In genomic region chr13:22061806-22062391, GRCh38 we compare ENCODE assay signal across 8 cellular contexts.
DNase-seq lines count a peak whose midpoint lies in the region; ATAC-seq, FAIRE-seq and TF ChIP-seq lines count a peak whose summit lies in the region.

No MANE protein-coding gene starts in this region.

- no peaks in the 10 kb centered on the region for H3K4me1 ChIP-seq in right lobe of liver
- no peaks in the 10 kb centered on the region for H3K4me1 ChIP-seq in HepG2 (ENCODE audit: insufficient read depth, low read length)
- no peaks in the 10 kb centered on the region for H3K4me1 ChIP-seq in PC-9 (replicated peaks; ENCODE audit: insufficient read depth)
- H3K4me1 ChIP-seq in A673 (ENCODE audit: insufficient read depth, low read length, poor library complexity, severe bottlenecking), result no peaks in the 10 kb centered on the region
- H3K4me1 ChIP-seq in body of pancreas, result no peaks in the 10 kb centered on the region

- no peak for DNase-seq in right lobe of liver
- no peak for DNase-seq in HepG2 (ENCODE audit: low spot score)
- DNase-seq in activated CD4-positive, alpha-beta memory T cell treated with anti-CD3 and anti-CD28 coated beads for 36 hours, result peak; percentile 17
- no peak for DNase-seq in PC-9
- no peak for DNase-seq in A673 (ENCODE audit: low spot score)
- no peak for DNase-seq in nucleus accumbens (lab: John Stamatoyannopoulos, UW)
- no peak for DNase-seq in body of pancreas

- CTCF ChIA-PET in HepG2 (lab: Yijun Ruan, JAX; ENCODE audit: low intra/inter-chr PET ratio, low total read pairs) (no interaction called here), PC-9 (lab: Charles Lee) (no interaction called here), A673 (lab: Charles Lee) (no interaction called here)
- CTCF ChIA-PET in activated CD4-positive, alpha-beta memory T cell treated with anti-CD3 and anti-CD28 coated beads for 36 hours (lab: Charles Lee), result interaction anchor here (1.1 to 2.6 kb wide), 3 partner anchors 13 to 424 kb away, joined by 4 to 8 read pairs (median 5); no protein-coding TSS in a partner anchor

- no peaks in the 10 kb centered on the region for H3K27me3 ChIP-seq in right lobe of liver
- no peaks in the 10 kb centered on the region for H3K27me3 ChIP-seq in HepG2 (ENCODE audit: control insufficient read depth in 1 of 2, insufficient read depth in 2 of 2, low read length in 2 of 2)
- H3K27me3 ChIP-seq in PC-9 (ENCODE audit: insufficient read depth, low read depth), result peaks cover 20% of the 10 kb centered on the region; the same call in 1 of the 2 replicates
- no peaks in the 10 kb centered on the region for H3K27me3 ChIP-seq in A673 (replicated peaks; ENCODE audit: insufficient read depth, low read depth, low read length, poor library complexity)
- no peaks in the 10 kb centered on the region for H3K27me3 ChIP-seq in body of pancreas

- H2AFZ ChIP-seq in HepG2 (ENCODE audit: low read length) (no peak overlapping the region), PC-9 (no peak overlapping the region)

- no peaks in the 10 kb centered on the region for H3K9me3 Mint-ChIP-seq in activated CD4-positive, alpha-beta memory T cell treated with anti-CD3 and anti-CD28 coated beads for 36 hours

- no peaks in the 10 kb centered on the region for H3K9me2 ChIP-seq in PC-9 (ENCODE audit: insufficient read depth)

- BruUV-seq in HepG2 (replicated peaks; lab: Mats Ljungman, UMichigan), result no TSS peak
- BruUV-seq in PC-9 (replicated peaks; lab: Mats Ljungman, UMichigan), result no TSS peak
- BruUV-seq in A673 (replicated peaks; lab: Mats Ljungman, UMichigan), result no TSS peak

- peak overlapping the region; percentile 82 for H3K27ac Mint-ChIP-seq in activated CD4-positive, alpha-beta memory T cell treated with anti-CD3 and anti-CD28 coated beads for 36 hours

- in situ Hi-C loops in HepG2 (cut with HindIII; ENCODE audit: extremely low pct_ligation_motif_present, low pct_unique_long_range_greater_than_20kb), result no loop called here

- no peak for FAIRE-seq in HepG2 (lab: Jason Lieb, UNC)

- TF ChIP-seq POLR2A in right lobe of liver (IDR thresholded peaks at IDR 0.05), result no peak
- TF ChIP-seq POLR2A in HepG2 (IDR thresholded peaks at IDR 0.05; ENCODE audit: insufficient read depth in 1 of 2, low read depth in 2 of 2, low read length in 2 of 2), result no peak
- TF ChIP-seq POLR2A in body of pancreas (IDR thresholded peaks at IDR 0.05), result no peak

- H3K27ac ChIP-seq in right lobe of liver, result no peak overlapping the region
- no peak overlapping the region for H3K27ac ChIP-seq in HepG2 (ENCODE audit: extremely low read length, insufficient read depth, low read length)
- H3K27ac ChIP-seq in PC-9, result no peak overlapping the region
- H3K27ac ChIP-seq in A673 (ENCODE audit: low read depth, low read length, poor library complexity, severe bottlenecking), result no peak overlapping the region
- H3K27ac ChIP-seq in body of pancreas, result no peak overlapping the region

- no peaks in the 10 kb centered on the region for H3K9me3 ChIP-seq in right lobe of liver
- H3K9me3 ChIP-seq in HepG2 (ENCODE audit: low read length), result no peaks in the 10 kb centered on the region
- no peaks in the 10 kb centered on the region for H3K9me3 ChIP-seq in PC-9 (ENCODE audit: insufficient read depth, low read depth)
- H3K9me3 ChIP-seq in A673 (ENCODE audit: low read depth, low read length, poor library complexity, severe bottlenecking), result no peaks in the 10 kb centered on the region
- no peaks in the 10 kb centered on the region for H3K9me3 ChIP-seq in body of pancreas

- H3K4me1 Mint-ChIP-seq in activated CD4-positive, alpha-beta memory T cell treated with anti-CD3 and anti-CD28 coated beads for 36 hours (ENCODE audit: low read depth), result peaks cover 69% of the 10 kb centered on the region

- no peak overlapping the region for H3K4me2 ChIP-seq in HepG2 (ENCODE audit: low read depth, low read length)
- no peak overlapping the region for H3K4me2 ChIP-seq in PC-9

- H3K4me3 ChIP-seq in right lobe of liver (no peak overlapping the region), HepG2 (replicated peaks in 1 of 3; ENCODE audit: insufficient read depth in 1 of 3, low read depth in 2 of 3, low read length in 3 of 3) (no peak overlapping the region), PC-9 (no peak overlapping the region), A673 (ENCODE audit: low read depth, low read length, poor library complexity, severe bottlenecking) (no peak overlapping the region), body of pancreas (no peak overlapping the region)

- no peak for TF ChIP-seq EP300 in HepG2 (IDR thresholded peaks at IDR 0.05; ENCODE audit: low read depth in 2 of 2, low read length in 2 of 2)
- no peak for TF ChIP-seq EP300 in HepG2 (CRISPR knock-in tag; IDR thresholded peaks at IDR 0.05; ENCODE audit: borderline replicate concordance)

- ATAC-seq in right lobe of liver, result peak in 3 of 4 donors; percentile 16 to 35 (median 20)
- ATAC-seq in HepG2, result no peak
- peak; percentile 76 for ATAC-seq in HG02970 (IDR thresholded peaks at IDR 0.05; ENCODE audit: low FRiP score, unreplicated experiment)
- no peak for ATAC-seq in body of pancreas

- H3K79me2 ChIP-seq in HepG2 (ENCODE audit: insufficient read depth, low read length), result no peaks in the 10 kb centered on the region
- no peaks in the 10 kb centered on the region for H3K79me2 ChIP-seq in PC-9 (ENCODE audit: low read depth)

- H3F3A ChIP-seq in PC-9 (ENCODE audit: insufficient read depth, low read depth), result no peaks in the 10 kb centered on the region

- no peaks in the 10 kb centered on the region for H4K20me1 ChIP-seq in HepG2 (ENCODE audit: insufficient read depth, low read length)
- H4K20me1 ChIP-seq in PC-9 (ENCODE audit: insufficient read depth), result no peaks in the 10 kb centered on the region

- intact Hi-C loops in right lobe of liver (cut with DNase I) (no loop called here), HepG2 (cut with micrococcal nuclease; ENCODE audit: unreplicated experiment) (no loop called here), PC-9 (cut with micrococcal nuclease; ENCODE audit: unreplicated experiment) (no loop called here), A673 (cut with micrococcal nuclease; ENCODE audit: unreplicated experiment) (no loop called here), body of pancreas (cut with DNase I) (no loop called here)
- intact Hi-C loops in activated CD4-positive, alpha-beta memory T cell treated with anti-CD3 and anti-CD28 coated beads for 36 hours (cut with micrococcal nuclease), result loop anchor here (1.0 to 10.0 kb wide), 9 partner anchors 12 to 457 kb away; partner anchors contain the start of genes FGF9 and MICU2

- no peaks in the 10 kb centered on the region for H3K27me3 Mint-ChIP-seq in activated CD4-positive, alpha-beta memory T cell treated with anti-CD3 and anti-CD28 coated beads for 36 hours

- WGBS in right lobe of liver (ENCODE audit: insufficient coverage, low coverage, low lambda C conversion rate, missing lambda C conversion rate), result 30% methylated on average over 7 of the region's 7 CpGs
- WGBS in HepG2 (ENCODE audit: low lambda C conversion rate), result 32% methylated on average over 7 of the region's 7 CpGs
- WGBS in body of pancreas, 2 donors, result 69 to 75% methylated on average over 7 of the region's 7 CpGs

- no peak for TF ChIP-seq RAD21 in HepG2 (CRISPR knock-in tag; IDR thresholded peaks at IDR 0.05)

- no peak for TF ChIP-seq CTCF in right lobe of liver (IDR thresholded peaks at IDR 0.05)
- no peak for TF ChIP-seq CTCF in HepG2 (CRISPR knock-in tag; IDR thresholded peaks at IDR 0.05)
- no peak for TF ChIP-seq CTCF in PC-9 (conservative IDR thresholded peaks at IDR 0.05)
- no peak for TF ChIP-seq CTCF in A673 (conservative IDR thresholded peaks at IDR 0.05; ENCODE audit: low read depth, low read length)
- no peak for TF ChIP-seq CTCF in body of pancreas (IDR thresholded peaks at IDR 0.05)

- no peak overlapping the region for H3K9ac ChIP-seq in HepG2 (ENCODE audit: insufficient read depth, low read depth, low read length)

- H3K36me3 ChIP-seq in right lobe of liver (no peaks in the 10 kb centered on the region), HepG2 (replicated peaks in 1 of 2; ENCODE audit: control insufficient read depth in 1 of 2, insufficient read depth in 2 of 2, low read length in 2 of 2) (no peaks in the 10 kb centered on the region), PC-9 (ENCODE audit: low read depth) (no peaks in the 10 kb centered on the region), A673 (ENCODE audit: insufficient read depth, low read length, poor library complexity, severe bottlenecking) (no peaks in the 10 kb centered on the region), body of pancreas (replicated peaks in 1 of 2; ENCODE audit: insufficient read depth in 1 of 2, low read depth in 2 of 2) (no peaks in the 10 kb centered on the region)

- peaks cover 3% of the 10 kb centered on the region for H3K36me3 Mint-ChIP-seq in activated CD4-positive, alpha-beta memory T cell treated with anti-CD3 and anti-CD28 coated beads for 36 hours

- POLR2A ChIA-PET in HepG2 (lab: Yijun Ruan, JAX) (no interaction called here), PC-9 (lab: Charles Lee; ENCODE audit: unreplicated experiment) (no interaction called here), A673 (lab: Charles Lee; ENCODE audit: low non-redundant PET) (no interaction called here)
- POLR2A ChIA-PET in activated CD4-positive, alpha-beta memory T cell treated with anti-CD3 and anti-CD28 coated beads for 36 hours (lab: Charles Lee), result interaction anchor here (1.2 to 1.8 kb wide), 2 partner anchors 13 to 53 kb away, joined by 3 to 5 read pairs; no protein-coding TSS in a partner anchor

- H3K4me3 Mint-ChIP-seq in activated CD4-positive, alpha-beta memory T cell treated with anti-CD3 and anti-CD28 coated beads for 36 hours, result peak overlapping the region; percentile 44

TF ChIP-seq in HepG2, 621 proteins besides CTCF, POLR2A, EP300 and RAD21:
- TF ChIP-seq ZSCAN25 (CRISPR knock-in tag; IDR thresholded peaks at IDR 0.05), result no peak
TF ChIP-seq in HepG2: peak in this region for 0.

Comparison
In these comparisons a context has a peak if more than half of its experiments do, and no peak if none do; other contexts are left out.
1. ATAC-seq: peak in right lobe of liver (3 of 4) and HG02970 (single experiment); none in HepG2 (single experiment) and body of pancreas (single experiment).